28 cellular contexts compared by ENCODE assay signal in genomic region chr7:130146693-130147520, GRCh38.
"Had no signal": no experiment of that assay in that cellular context is flagged by ENCODE, and none has a peak within 500 bp of the region (broad histone marks: within the 10 kb centered on the region; RNA-seq: fewer than 3 reads in every experiment).

No MANE protein-coding gene starts in this region.

- ATAC-seq: foreskin keratinocyte; heart right ventricle; left ventricle myocardium superior; stimulated activated naive B cell treated with anti-CD40 and anti-IgM and Interleukin-4, amounts not matched to agents 10 μg/mL and 1 μg/mL and 100 μg/mL, for 72 hours had no signal

- H3K4me3 Mint-ChIP-seq: activated T-cell treated with anti-CD3 and anti-CD28 coated beads, Interleukin-2, amount 50 U/mL, for 24 hours; dendritic cell treated with granulocyte-macrophage colony-stimulating factor and Interleukin-4, amounts not matched to agents 40 ng/mL and 50 ng/mL, for 4 days; nephron progenitor cell; stimulated activated naive B cell treated with anti-CD40 and anti-IgM and Interleukin-4, amounts not matched to agents 10 μg/mL and 1 μg/mL and 100 μg/mL, for 72 hours had no signal

- H3K27ac Mint-ChIP-seq: activated T-cell treated with anti-CD3 and anti-CD28 coated beads, Interleukin-2, amount 50 U/mL, for 24 hours; dendritic cell treated with granulocyte-macrophage colony-stimulating factor and Interleukin-4, amounts not matched to agents 40 ng/mL and 50 ng/mL, for 4 days; stimulated activated naive B cell treated with anti-CD40 and anti-IgM and Interleukin-4, amounts not matched to agents 10 μg/mL and 1 μg/mL and 100 μg/mL, for 72 hours had no signal

- H3K4me2 ChIP-seq: smooth muscle cell had no signal

- H3K9me3 Mint-ChIP-seq: activated T-cell treated with anti-CD3 and anti-CD28 coated beads, Interleukin-2, amount 50 U/mL, for 24 hours; dendritic cell treated with granulocyte-macrophage colony-stimulating factor and Interleukin-4, amounts not matched to agents 40 ng/mL and 50 ng/mL, for 4 days; nephron progenitor cell had no signal

- DNase-seq: activated CD4-positive, alpha-beta T cell treated with anti-CD3 and anti-CD28 coated beads for 4 hours; activated CD4-positive, alpha-beta T cell treated with anti-CD3 and anti-CD28 coated beads, Interleukin-2, amount 50 U/mL, for 4 hours; activated CD8-positive, alpha-beta memory T cell treated with anti-CD3 and anti-CD28 coated beads, Interleukin-2, amount 50 U/mL, for 48 hours; activated gamma-delta T cell; activated naive CD4-positive, alpha-beta T cell treated with anti-CD3 and anti-CD28 coated beads, Interleukin-2, amount 50 U/mL, for 16 hours; activated T-cell treated with anti-CD3 and anti-CD28 coated beads, Interleukin-2, amount 50 U/mL, for 24 hours; amygdala; central memory CD4-positive, alpha-beta T cell; effector CD4-positive, alpha-beta T cell; foreskin keratinocyte; heart right ventricle; left ventricle myocardium superior; nephron progenitor cell; nucleus accumbens; stimulated activated CD4-positive, alpha-beta T cell treated with anti-CD3 and anti-CD28 coated beads, Interleukin-1b, Interleukin-23, amount 100 ng/mL, for 48 hours; stimulated activated CD4-positive, alpha-beta T cell treated with anti-CD3 and anti-CD28 coated beads, Interleukin-4, amount 100 ng/mL, for 4 hours; stimulated activated CD8-positive, alpha-beta memory T cell treated with anti-CD3 and anti-CD28 coated beads, Interleukin-4, amount 100 ng/mL, for 48 hours; stimulated activated naive B cell treated with anti-CD40 and anti-IgM and Interleukin-4, amounts not matched to agents 10 μg/mL and 1 μg/mL and 100 μg/mL, for 72 hours; stomach; T-helper 1 cell; tibial artery had no signal

- H3K4me3 ChIP-seq: breast epithelium, esophagus muscularis mucosa, heart right ventricle, right atrium auricular region, smooth muscle cell, stomach, suprapubic skin, tibial artery had no signal

- H3K27me3 ChIP-seq: breast epithelium, esophagus muscularis mucosa, foreskin keratinocyte, heart right ventricle, right atrium auricular region, stomach, suprapubic skin, tibial artery had no signal

- H3K27ac ChIP-seq: breast epithelium, esophagus muscularis mucosa, foreskin keratinocyte, heart right ventricle, parathyroid adenoma, right atrium auricular region, stomach, suprapubic skin, tibial artery had no signal

- H3K9me3 ChIP-seq: breast epithelium, esophagus muscularis mucosa, heart right ventricle, right atrium auricular region, stomach, suprapubic skin, tibial artery had no signal

- H3K9ac ChIP-seq: parathyroid adenoma had no signal

- H3K4me1 ChIP-seq: breast epithelium had no signal

- H3K27me3 Mint-ChIP-seq: dendritic cell treated with granulocyte-macrophage colony-stimulating factor and Interleukin-4, amounts not matched to agents 40 ng/mL and 50 ng/mL, for 4 days; stimulated activated naive B cell treated with anti-CD40 and anti-IgM and Interleukin-4, amounts not matched to agents 10 μg/mL and 1 μg/mL and 100 μg/mL, for 72 hours had no signal

- H3K36me3 ChIP-seq: breast epithelium, heart right ventricle, right atrium auricular region, stomach, suprapubic skin, tibial artery had no signal
